8 cellular contexts compared by ENCODE assay signal in genomic region chr10:118052816-118053215, GRCh38.
"Had no signal": no experiment of that assay in that cellular context is flagged by ENCODE, and none has a peak within 500 bp of the region (broad histone marks: within the 10 kb centered on the region; RNA-seq: fewer than 3 reads in every experiment).

No MANE protein-coding gene starts in this region.

- H3K27ac ChIP-seq: GM23248 had no signal

- FAIRE-seq: HTR-8/SVneo had no signal

- H3K4me3 ChIP-seq: GM23248 had no signal

- DNase-seq: GM23248, H9, HCEC 1CT, HFFc6, Kasumi-1, KG1 had no signal

- H3K9ac ChIP-seq: GM23248 had no signal

- H3K4me3 Mint-ChIP-seq: H9, HFFc6, IgD-negative memory B cell had no signal

- H2AFZ ChIP-seq: GM23248 had no signal

- H3K4me1 Mint-ChIP-seq: IgD-negative memory B cell had no signal

- H3K27ac Mint-ChIP-seq: H9, HFFc6, IgD-negative memory B cell had no signal

- H3K36me3 Mint-ChIP-seq: IgD-negative memory B cell had no signal

- H3K9me3 Mint-ChIP-seq: H9, HFFc6, IgD-negative memory B cell had no signal
